4 cellular contexts compared by ENCODE assay signal in the genomic region with DNA sequence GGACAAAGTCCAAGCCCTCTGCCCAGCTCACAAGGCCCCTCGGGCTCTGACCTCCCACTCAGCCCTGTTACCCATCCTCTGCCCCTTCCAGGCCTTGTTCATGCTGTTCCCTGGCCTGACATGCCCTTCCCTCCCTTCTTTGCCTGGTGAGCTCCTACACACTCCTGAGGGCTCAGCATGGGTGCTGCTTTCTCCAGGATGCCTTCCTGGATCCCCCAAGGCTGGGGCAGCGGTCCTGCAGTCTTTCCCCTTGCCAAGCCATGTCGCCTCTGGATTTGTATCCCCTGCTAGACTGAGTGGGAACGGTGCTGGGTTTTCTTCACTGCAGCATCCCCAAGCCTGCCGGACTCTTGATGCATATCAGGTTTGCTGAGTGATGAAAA.
TF ChIP-seq lines count a peak whose summit lies in the region.

No MANE protein-coding gene starts in this region.

TF ChIP-seq in SK-N-SH treated with all-trans-retinoic acid at 6 μM for 48 hours, 23 proteins besides CTCF, POLR2A, EP300 and RAD21:
- TF ChIP-seq ARNTL (CRISPR knock-in tag; IDR thresholded peaks at IDR 0.05; ENCODE audit: borderline replicate concordance, low read depth) (no peak), ZFP3 (CRISPR knock-in tag; IDR thresholded peaks at IDR 0.05) (peak; percentile 91), PATZ1 (CRISPR knock-in tag; IDR thresholded peaks at IDR 0.05; ENCODE audit: borderline replicate concordance) (no peak), POU6F1 (CRISPR knock-in tag; IDR thresholded peaks at IDR 0.05; ENCODE audit: borderline replicate concordance, low read depth) (no peak), ZNF565 (CRISPR knock-in tag; conservative IDR thresholded peaks at IDR 0.05; ENCODE audit: low read depth) (no peak)
- TF ChIP-seq, protein P1, sequence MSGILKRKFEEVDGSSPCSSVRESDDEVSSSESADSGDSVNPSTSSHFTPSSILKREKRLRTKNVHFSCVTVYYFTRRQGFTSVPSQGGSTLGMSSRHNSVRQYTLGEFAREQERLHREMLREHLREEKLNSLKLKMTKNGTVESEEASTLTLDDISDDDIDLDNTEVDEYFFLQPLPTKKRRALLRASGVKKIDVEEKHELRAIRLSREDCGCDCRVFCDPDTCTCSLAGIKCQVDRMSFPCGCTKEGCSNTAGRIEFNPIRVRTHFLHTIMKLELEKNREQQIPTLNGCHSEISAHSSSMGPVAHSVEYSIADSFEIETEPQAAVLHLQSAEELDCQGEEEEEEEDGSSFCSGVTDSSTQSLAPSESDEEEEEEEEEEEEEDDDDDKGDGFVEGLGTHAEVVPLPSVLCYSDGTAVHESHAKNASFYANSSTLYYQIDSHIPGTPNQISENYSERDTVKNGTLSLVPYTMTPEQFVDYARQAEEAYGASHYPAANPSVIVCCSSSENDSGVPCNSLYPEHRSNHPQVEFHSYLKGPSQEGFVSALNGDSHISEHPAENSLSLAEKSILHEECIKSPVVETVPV (CRISPR knock-in tag; IDR thresholded peaks at IDR 0.05) = no peak
TF ChIP-seq in SK-N-SH treated with all-trans-retinoic acid at 6 μM for 48 hours: peak in this region for 1.

TF ChIP-seq in SK-N-SH, 30 proteins besides CTCF, POLR2A, EP300 and RAD21 (continues in another document):
- TF ChIP-seq, protein P2, sequence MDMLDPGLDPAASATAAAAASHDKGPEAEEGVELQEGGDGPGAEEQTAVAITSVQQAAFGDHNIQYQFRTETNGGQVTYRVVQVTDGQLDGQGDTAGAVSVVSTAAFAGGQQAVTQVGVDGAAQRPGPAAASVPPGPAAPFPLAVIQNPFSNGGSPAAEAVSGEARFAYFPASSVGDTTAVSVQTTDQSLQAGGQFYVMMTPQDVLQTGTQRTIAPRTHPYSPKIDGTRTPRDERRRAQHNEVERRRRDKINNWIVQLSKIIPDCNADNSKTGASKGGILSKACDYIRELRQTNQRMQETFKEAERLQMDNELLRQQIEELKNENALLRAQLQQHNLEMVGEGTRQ (IDR thresholded peaks at IDR 0.05; ENCODE audit: borderline replicate concordance, low read depth, low read length) = no peak
- TF ChIP-seq SIN3A (IDR thresholded peaks at IDR 0.05; ENCODE audit: borderline replicate concordance, low read depth, low read length) (no peak), GATA2 (CRISPR knock-in tag; IDR thresholded peaks at IDR 0.05) (no peak), RXRA (IDR thresholded peaks at IDR 0.05; ENCODE audit: borderline replicate concordance, low read depth) (no peak), TEAD4 (IDR thresholded peaks at IDR 0.05; ENCODE audit: borderline replicate concordance, insufficient read depth) (no peak), MEF2A (IDR thresholded peaks at IDR 0.05; ENCODE audit: borderline replicate concordance, low read depth) (no peak), ELF1 (IDR thresholded peaks at IDR 0.05) (no peak), SMC3 (IDR thresholded peaks at IDR 0.05; ENCODE audit: low read depth, low read length) (no peak), FOXM1 (IDR thresholded peaks at IDR 0.05; ENCODE audit: low read depth) (no peak), FOXJ3 (CRISPR knock-in tag; IDR thresholded peaks at IDR 0.05) (no peak), IRF3 (IDR thresholded peaks at IDR 0.05; ENCODE audit: low read depth, low read length) (no peak), MXI1 (IDR thresholded peaks at IDR 0.05; ENCODE audit: low read depth, low read length) (no peak), TCF12 (IDR thresholded peaks at IDR 0.05) (no peak), EZH2phosphoT487 (IDR thresholded peaks at IDR 0.05; ENCODE audit: borderline replicate concordance, low read depth) (no peak), FOSL2 (IDR thresholded peaks at IDR 0.05; ENCODE audit: borderline replicate concordance, low read depth) (no peak)
- TF ChIP-seq, protein P3, sequence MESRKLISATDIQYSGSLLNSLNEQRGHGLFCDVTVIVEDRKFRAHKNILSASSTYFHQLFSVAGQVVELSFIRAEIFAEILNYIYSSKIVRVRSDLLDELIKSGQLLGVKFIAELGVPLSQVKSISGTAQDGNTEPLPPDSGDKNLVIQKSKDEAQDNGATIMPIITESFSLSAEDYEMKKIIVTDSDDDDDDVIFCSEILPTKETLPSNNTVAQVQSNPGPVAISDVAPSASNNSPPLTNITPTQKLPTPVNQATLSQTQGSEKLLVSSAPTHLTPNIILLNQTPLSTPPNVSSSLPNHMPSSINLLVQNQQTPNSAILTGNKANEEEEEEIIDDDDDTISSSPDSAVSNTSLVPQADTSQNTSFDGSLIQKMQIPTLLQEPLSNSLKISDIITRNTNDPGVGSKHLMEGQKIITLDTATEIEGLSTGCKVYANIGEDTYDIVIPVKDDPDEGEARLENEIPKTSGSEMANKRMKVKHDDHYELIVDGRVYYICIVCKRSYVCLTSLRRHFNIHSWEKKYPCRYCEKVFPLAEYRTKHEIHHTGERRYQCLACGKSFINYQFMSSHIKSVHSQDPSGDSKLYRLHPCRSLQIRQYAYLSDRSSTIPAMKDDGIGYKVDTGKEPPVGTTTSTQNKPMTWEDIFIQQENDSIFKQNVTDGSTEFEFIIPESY (IDR thresholded peaks at IDR 0.05; ENCODE audit: borderline replicate concordance, low read depth) = no peak

TF ChIP-seq in K562, 482 proteins besides CTCF, POLR2A, EP300 and RAD21:
- TF ChIP-seq ZNF175 (CRISPR knock-in tag; IDR thresholded peaks at IDR 0.05; ENCODE audit: low read depth) (no peak), ZFP36 (IDR thresholded peaks at IDR 0.05; ENCODE audit: low read depth, low read length, partially characterized antibody) (peak; percentile 24), TFAP4 (CRISPR knock-in tag; IDR thresholded peaks at IDR 0.05; ENCODE audit: borderline replicate concordance) (no peak), GABPA (tag; conservative IDR thresholded peaks at IDR 0.05; ENCODE audit: low read depth) (no peak), CREM (IDR thresholded peaks at IDR 0.05; ENCODE audit: low read depth) (no peak)

TF ChIP-seq in HepG2, 621 proteins besides CTCF, POLR2A, EP300 and RAD21:
- 0 out of 2 replicates have a peak, but pooled peaks have one; percentile 7 for TF ChIP-seq HNF4A (CRISPR knock-in tag; IDR thresholded peaks at IDR 0.05)
- TF ChIP-seq, protein P4, sequence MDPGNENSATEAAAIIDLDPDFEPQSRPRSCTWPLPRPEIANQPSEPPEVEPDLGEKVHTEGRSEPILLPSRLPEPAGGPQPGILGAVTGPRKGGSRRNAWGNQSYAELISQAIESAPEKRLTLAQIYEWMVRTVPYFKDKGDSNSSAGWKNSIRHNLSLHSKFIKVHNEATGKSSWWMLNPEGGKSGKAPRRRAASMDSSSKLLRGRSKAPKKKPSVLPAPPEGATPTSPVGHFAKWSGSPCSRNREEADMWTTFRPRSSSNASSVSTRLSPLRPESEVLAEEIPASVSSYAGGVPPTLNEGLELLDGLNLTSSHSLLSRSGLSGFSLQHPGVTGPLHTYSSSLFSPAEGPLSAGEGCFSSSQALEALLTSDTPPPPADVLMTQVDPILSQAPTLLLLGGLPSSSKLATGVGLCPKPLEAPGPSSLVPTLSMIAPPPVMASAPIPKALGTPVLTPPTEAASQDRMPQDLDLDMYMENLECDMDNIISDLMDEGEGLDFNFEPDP (CRISPR knock-in tag; conservative IDR thresholded peaks at IDR 0.05) = no peak
